In the genomic region with DNA sequence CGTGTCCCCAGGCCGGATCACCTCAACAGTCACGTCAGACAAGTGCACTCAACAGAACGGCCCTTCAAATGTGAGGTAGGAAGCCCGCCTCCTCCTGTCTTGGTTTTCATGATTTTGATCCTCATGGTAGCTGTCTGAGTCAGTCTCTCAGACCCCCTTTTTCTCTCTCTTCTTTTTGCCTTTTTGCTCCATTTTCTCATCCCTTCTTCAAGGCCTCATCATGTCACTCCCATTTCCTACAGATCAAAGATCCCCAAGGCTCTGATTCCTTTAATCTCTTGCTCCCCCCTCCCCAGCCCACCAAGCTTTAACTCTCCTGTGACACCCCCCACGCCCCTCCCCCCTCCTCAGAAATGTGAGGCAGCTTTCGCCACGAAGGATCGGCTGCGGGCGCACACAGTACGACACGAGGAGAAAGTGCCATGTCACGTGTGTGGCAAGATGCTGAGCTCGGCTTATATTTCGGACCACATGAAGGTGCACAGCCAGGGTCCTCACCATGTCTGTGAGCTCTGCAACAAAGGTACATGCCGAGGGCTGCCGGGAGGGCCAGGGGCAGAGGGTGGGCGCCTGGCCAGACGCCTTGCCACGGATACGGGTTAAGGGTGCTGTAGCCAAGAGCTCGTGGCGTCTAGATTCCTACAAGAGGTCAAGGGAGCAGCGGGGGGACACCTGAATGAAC, we compare ENCODE assay signal across 8 cellular contexts. TPM values are rescaled to one million over a fixed set of nuclear protein-coding genes. Genes with fewer than 3 reads are reported as not detected.
DNase-seq lines count a peak whose midpoint lies in the region; ATAC-seq and TF ChIP-seq lines count a peak whose summit lies in the region.

No MANE protein-coding gene starts in this region.

- no peak for TF ChIP-seq CTCF in suprapubic skin (IDR thresholded peaks at IDR 0.05)

- peak overlapping the region; percentile 94 for H3K9ac ChIP-seq in iPS-20b (ENCODE audit: low read depth, low read length)

- peaks cover 50% of the 10 kb centered on the region for H3K36me3 Mint-ChIP-seq in activated naive CD4-positive, alpha-beta T cell treated with anti-CD3 and anti-CD28 coated beads, Interleukin-2, amount 10 ng/mL, durations not matched to agents 7 days and 5 days

- H3K9me3 Mint-ChIP-seq in activated naive CD4-positive, alpha-beta T cell treated with anti-CD3 and anti-CD28 coated beads, Interleukin-2, amount 10 ng/mL, durations not matched to agents 7 days and 5 days, result no peaks in the 10 kb centered on the region

- H3K27me3 ChIP-seq in iPS-20b (ENCODE audit: insufficient read depth, low read length), result no peaks in the 10 kb centered on the region
- no peaks in the 10 kb centered on the region for H3K27me3 ChIP-seq in suprapubic skin

- peaks cover 43% of the 10 kb centered on the region for H3K36me3 ChIP-seq in iPS-20b (ENCODE audit: insufficient read depth, low read depth, low read length)
- peaks cover 12% of the 10 kb centered on the region for H3K36me3 ChIP-seq in suprapubic skin

- peak overlapping the region; percentile 97 for H3K4me3 Mint-ChIP-seq in activated naive CD4-positive, alpha-beta T cell treated with anti-CD3 and anti-CD28 coated beads, Interleukin-2, amount 10 ng/mL, durations not matched to agents 7 days and 5 days

- H3K4me3 ChIP-seq in iPS-20b (ENCODE audit: low read length) (peak overlapping the region; percentile 96), suprapubic skin (peak overlapping the region; percentile 89)

- no peak overlapping the region for H3K27ac ChIP-seq in iPS-20b (ENCODE audit: low read length)
- peak overlapping the region; percentile 93 for H3K27ac ChIP-seq in suprapubic skin

- H3K9me3 ChIP-seq in iPS-20b (ENCODE audit: insufficient read depth, low read depth, low read length), result no peaks in the 10 kb centered on the region
- H3K9me3 ChIP-seq in suprapubic skin, result no peaks in the 10 kb centered on the region

- TF ChIP-seq EP300 in suprapubic skin (IDR thresholded peaks at IDR 0.05), result no peak

- CTCF ChIA-PET in activated naive CD4-positive, alpha-beta T cell treated with anti-CD3 and anti-CD28 coated beads, Interleukin-2, amount 10 ng/mL, durations not matched to agents 7 days and 5 days (lab: Charles Lee), result interaction anchor here (0.6 to 3.7 kb wide), 12 partner anchors 11 to 165 kb away, joined by 3 to 59 read pairs (median 6); a partner anchor contains a TSS

- peaks cover 34% of the 10 kb centered on the region for H3K27me3 Mint-ChIP-seq in activated naive CD4-positive, alpha-beta T cell treated with anti-CD3 and anti-CD28 coated beads, Interleukin-2, amount 10 ng/mL, durations not matched to agents 7 days and 5 days

- 37% methylated on average over 22 of the region's 25 CpGs for WGBS in suprapubic skin

- peaks cover 24% of the 10 kb centered on the region for H3K4me1 ChIP-seq in iPS-20b (ENCODE audit: insufficient read depth, low read length)
- peaks cover 74% of the 10 kb centered on the region for H3K4me1 ChIP-seq in suprapubic skin

- ATAC-seq in HG02759 (IDR thresholded peaks at IDR 0.05; ENCODE audit: unreplicated experiment) (no peak), esophagus mucosa (no peak)

- H3K27ac Mint-ChIP-seq in activated naive CD4-positive, alpha-beta T cell treated with anti-CD3 and anti-CD28 coated beads, Interleukin-2, amount 10 ng/mL, durations not matched to agents 7 days and 5 days, result peak overlapping the region; percentile 98

- H3K4me1 Mint-ChIP-seq in activated naive CD4-positive, alpha-beta T cell treated with anti-CD3 and anti-CD28 coated beads, Interleukin-2, amount 10 ng/mL, durations not matched to agents 7 days and 5 days, result peaks cover 63% of the 10 kb centered on the region

- peak; percentile 44 for DNase-seq in activated naive CD4-positive, alpha-beta T cell treated with Interleukin-2 at 50 U/mL for 16 hours
- DNase-seq in activated naive CD4-positive, alpha-beta T cell (lab: John Stamatoyannopoulos, UW), result no peak
- peak; percentile 50 for DNase-seq in activated naive CD4-positive, alpha-beta T cell treated with anti-CD3 and anti-CD28 coated beads, Interleukin-2, amount 10 ng/mL, durations not matched to agents 7 days and 5 days
- DNase-seq in suprapubic skin (ENCODE audit: low spot score in 2 of 2), result no peak
- no peak for DNase-seq in EL

- TF ChIP-seq POLR2A in suprapubic skin (IDR thresholded peaks at IDR 0.05), result no peak

RNA-seq across cellular contexts. Expression of a gene that starts 2.0 kb away (rescaled TPM):
- 100 to 1,000 TPM in 3 of 4 donors, 10 to 100 TPM in 1; 98.4 to 180 (median 125) TPM for total RNA-seq in suprapubic skin
- total RNA-seq in esophagus mucosa, result 169 TPM

RNA-seq across cellular contexts. Expression of a gene that starts 3.6 kb away (rescaled TPM):
- 1 to 10 TPM in 3 of 4 donors, not detected in 1; 1.1 to 6.8 (median 3.7) TPM for total RNA-seq in suprapubic skin
- total RNA-seq in esophagus mucosa, result not detected

RNA-seq across cellular contexts. Expression of a gene that starts 7.6 kb away (rescaled TPM):
- 10 to 100 TPM; 23.3 to 35.2 (median 23.8) TPM for total RNA-seq in suprapubic skin
- total RNA-seq in esophagus mucosa, result 13.4 TPM

RNA-seq across cellular contexts. Expression of a gene that starts 11.9 kb away (rescaled TPM):
- 100 to 1,000 TPM in 1 of 4 donors, 10 to 100 TPM in 3; 54.9 to 104 (median 68.1) TPM for total RNA-seq in suprapubic skin
- total RNA-seq in esophagus mucosa, result 67.9 TPM

RNA-seq across cellular contexts. Expression of a gene that starts 17.8 kb away (rescaled TPM):
- 10 to 100 TPM; 42.8 to 65.7 (median 55.1) TPM for total RNA-seq in suprapubic skin
- 28.7 TPM for total RNA-seq in esophagus mucosa

Comparison
In these comparisons a context has a peak if more than half of its experiments do, and no peak if none do; other contexts are left out.
1. DNase-seq: peak in activated naive CD4-positive, alpha-beta T cell treated with Interleukin-2 at 50 U/mL for 16 hours (single experiment) and activated naive CD4-positive, alpha-beta T cell treated with anti-CD3 and anti-CD28 coated beads, Interleukin-2, amount 10 ng/mL, durations not matched to agents 7 days and 5 days (single experiment); none in activated naive CD4-positive, alpha-beta T cell (0 of 4), suprapubic skin (0 of 2) and EL (single experiment).